Comparison of ENCODE assay signal across 11 cellular contexts in genomic region chr1:184028854-184029623, GRCh38. TPM values are rescaled to one million over a fixed set of nuclear protein-coding genes. Genes with fewer than 3 reads are reported as not detected.
DNase-seq lines count a peak whose midpoint lies in the region; ATAC-seq and TF ChIP-seq lines count a peak whose summit lies in the region.
"Had no signal": no experiment of that assay in that cellular context is flagged by ENCODE, and none has a peak within 500 bp of the region (broad histone marks: within the 10 kb centered on the region; RNA-seq: fewer than 3 reads in every experiment).

No MANE protein-coding gene starts in this region.

- TF ChIP-seq POLR2A in heart left ventricle (IDR thresholded peaks at IDR 0.05): no peak

- DNase-seq in Daoy (ENCODE audit: low read depth): peak; percentile 12
- DNase-seq in RPMI7951 (ENCODE audit: low read depth): peak; percentile 56
- DNase-seq in heart left ventricle: peak in 3 of 5 donors; percentile 30 to 66 (median 40)
- DNase-seq in psoas muscle: peak; percentile 43 to 66
- DNase-seq: activated CD4-positive, alpha-beta memory T cell treated with anti-CD3 and anti-CD28 coated beads for 36 hours; activated effector memory CD4-positive, alpha-beta T cell treated with Interleukin-2 at 50 U/mL for 16 hours; CD4-positive, alpha-beta T cell; naive thymus-derived CD4-positive, alpha-beta T cell had no signal

- H3K9me3 ChIP-seq in heart left ventricle (no peaks in the 10 kb centered on the region), psoas muscle (no peaks in the 10 kb centered on the region)

- 65 to 79% (median 75%) methylated on average over 5 of the region's 5 CpGs for WGBS in heart left ventricle, 4 donors
- 69 to 74% (median 69%) methylated on average over 5 of the region's 5 CpGs for WGBS in psoas muscle, 3 donors

- intact Hi-C loops in heart left ventricle (cut with DNase I) (loop anchor here in 1 of 10 donors (5.0 kb wide), 1 partner anchor 42 kb away; no protein-coding TSS in a partner anchor), psoas muscle (cut with DNase I) (no loop called here)

- H3K4me1 ChIP-seq in heart left ventricle: peaks cover 0 to 45% (median 16%) of the 10 kb centered on the region in 12 donors
- H3K4me1 ChIP-seq in psoas muscle: peaks cover 26% of the 10 kb centered on the region

- H3K27me3 ChIP-seq in heart left ventricle (no peaks in the 10 kb centered on the region), psoas muscle (ENCODE audit: insufficient read depth in 3 of 3, low read length in 2 of 3) (no peaks in the 10 kb centered on the region)

- H3K36me3 ChIP-seq in heart left ventricle (no peaks in the 10 kb centered on the region), psoas muscle (ENCODE audit: insufficient read depth in 1 of 2, low read depth in 1 of 2) (no peaks in the 10 kb centered on the region)

- H3K4me3 ChIP-seq in heart left ventricle (no peak overlapping the region), psoas muscle (no peak overlapping the region)

- TF ChIP-seq CTCF in heart left ventricle (IDR thresholded peaks at IDR 0.05): no peak
- no peak for TF ChIP-seq CTCF in psoas muscle (IDR thresholded peaks at IDR 0.05)

- ATAC-seq in heart left ventricle: peak in 3 of 4 donors; percentile 46 to 60 (median 57)
- ATAC-seq in psoas muscle: peak in 1 of 4 donors; percentile 16
- no peak for ATAC-seq in HG03457 (IDR thresholded peaks at IDR 0.05; ENCODE audit: unreplicated experiment)
- ATAC-seq in HG03108 (IDR thresholded peaks at IDR 0.05; ENCODE audit: unreplicated experiment): no peak
- ATAC-seq in GM18519 (IDR thresholded peaks at IDR 0.05; ENCODE audit: low FRiP score, unreplicated experiment): no peak
- ATAC-seq: naive thymus-derived CD4-positive, alpha-beta T cell had no signal

- H3K27ac ChIP-seq in heart left ventricle (no peak overlapping the region), psoas muscle (no peak overlapping the region)

RNA-seq across cellular contexts. Expression of gene COLGALT2, which starts 8.5 kb away (rescaled TPM):
- total RNA-seq in Daoy (2014; rRNA removed; shearing (Covaris generic)): 0.34 and 2.3 TPM in 2 replicates
- total RNA-seq in RPMI7951 (2014; rRNA removed; shearing (Covaris generic)): 0.59 and 0.96 TPM in 2 replicates
- total RNA-seq in heart left ventricle: 10 to 100 TPM in 1 of 9 donors, 1 to 10 TPM in 8; 3.1 to 10.3 (median 5.3) TPM
- 1 to 10 TPM; 1.2 to 1.4 TPM for polyA plus RNA-seq in heart left ventricle
- total RNA-seq in psoas muscle: 10 to 100 TPM in 1 of 4 donors, 1 to 10 TPM in 3; 2.1 to 15.5 (median 6.4) TPM
- 1 to 10 TPM in 2 of 3 donors, under 1 TPM in 1; 0.83 to 1.9 (median 1.4) TPM for polyA plus RNA-seq in psoas muscle

RNA-seq across cellular contexts. Expression of gene TSEN15, which starts 22.5 kb away (rescaled TPM):
- total RNA-seq in Daoy (2014; rRNA removed; shearing (Covaris generic)): 62.2 and 88.7 TPM in 2 replicates
- 45.8 and 54.3 TPM in 2 replicates for total RNA-seq in RPMI7951 (2014; rRNA removed; shearing (Covaris generic))
- total RNA-seq in heart left ventricle (10 to 100 TPM; 23.5 to 32.3 (median 26.4) TPM), psoas muscle (10 to 100 TPM; 21.0 to 32.1 (median 25.0) TPM)
- polyA plus RNA-seq in heart left ventricle (10 to 100 TPM; 24.5 to 27.3 TPM), psoas muscle (10 to 100 TPM; 15.9 to 38.7 (median 19.3) TPM)

Comparison
In these comparisons a context has a peak if more than half of its experiments do, and no peak if none do; other contexts are left out.
1. ATAC-seq: peak in heart left ventricle (3 of 4); none in HG03457 (single experiment), HG03108 (single experiment) and GM18519 (single experiment).
2. Peak in every context shown above with its lines, with median percentiles within 50 percentile points of each other: DNase-seq.